Comparison of ENCODE assay signal across 24 cellular contexts in genomic region chr2:191799526-191799925, GRCh38.
A peak's percentile ranks its signal among the peaks of the same experiment; 100 is the strongest.
DNase-seq lines count a peak whose midpoint lies in the region; TF ChIP-seq lines count a peak whose summit lies in the region.
"Had no signal": no experiment of that assay in that cellular context is flagged by ENCODE, and none has a peak within 500 bp of the region (broad histone marks: within the 10 kb centered on the region; RNA-seq: fewer than 3 reads in every experiment).

No MANE protein-coding gene starts in this region.

- no peak for DNase-seq in C1 segment of cervical spinal cord (lab: John Stamatoyannopoulos, UW)
- DNase-seq: 8988T; ACHN; AML-193; BE2C; Caco-2; Calu3; CD4-positive, alpha-beta memory T cell; CD4-positive, alpha-beta T cell; CD4-positive, CD25-positive, alpha-beta regulatory T cell; CD8-positive, alpha-beta memory T cell; CD8-positive, alpha-beta T cell; COR-L47; DMS 273 treated with DMSO at 0.1 percent for 48 hours; DMS153; DMS53; DND-41; EL had no signal

- no peaks in the 10 kb centered on the region for H3K4me1 ChIP-seq in HEK293 (ENCODE audit: control insufficient read depth, insufficient read depth, low read length)
- H3K4me1 ChIP-seq: A549; BE2C; BLaER1; BLaER1 treated with 17β-estradiol and CSF1 and Interleukin-3, amounts not matched to agents 10 nM and 100 nM had no signal

- H3K9me3 ChIP-seq in HEK293 (ENCODE audit: control insufficient read depth, insufficient read depth, low read depth, low read length): no peaks in the 10 kb centered on the region
- H3K9me3 ChIP-seq: A549; BE2C; BLaER1; BLaER1 treated with 17β-estradiol and CSF1 and Interleukin-3, amounts not matched to agents 10 nM and 100 nM; Caco-2 had no signal

- no peak for TF ChIP-seq CTCF in HEK293 (tag by site-specific recombination; IDR thresholded peaks at IDR 0.05)

- no peak overlapping the region for H3K27ac ChIP-seq in HEK293 (ENCODE audit: extremely low read depth, low read depth, low read length)
- H3K27ac ChIP-seq: 22Rv1; A549; BLaER1; BLaER1 treated with 17β-estradiol and CSF1 and Interleukin-3, amounts not matched to agents 10 nM and 100 nM; C4-2B had no signal

- CTCF ChIA-PET in HEK293 (lab: Yijun Ruan, JAX): interaction anchor here (1.2 to 4.0 kb wide), 2 partner anchors 13 to 363 kb away, joined by 3 to 12 read pairs; no protein-coding TSS in a partner anchor

- no peaks in the 10 kb centered on the region for H3K36me3 ChIP-seq in HEK293 (ENCODE audit: control insufficient read depth in 2 of 2, insufficient read depth in 1 of 2, low read length in 2 of 2)
- H3K36me3 ChIP-seq: BE2C; BLaER1; BLaER1 treated with 17β-estradiol and CSF1 and Interleukin-3, amounts not matched to agents 10 nM and 100 nM had no signal

- no peak overlapping the region for H3K4me3 ChIP-seq in HEK293 (ENCODE audit: low read depth, low read length)
- H3K4me3 ChIP-seq: A549; BLaER1; BLaER1 treated with 17β-estradiol and CSF1 and Interleukin-3, amounts not matched to agents 10 nM and 100 nM had no signal

- POLR2A ChIA-PET in HEK293 (lab: Yijun Ruan, JAX): no interaction called here

TF ChIP-seq in HEK293, 187 proteins besides CTCF, POLR2A, EP300 and RAD21:
- TF ChIP-seq TSHZ1 (tag by site-specific recombination; IDR thresholded peaks at IDR 0.05; ENCODE audit: borderline replicate concordance) (no peak), ZNF510 (tag by site-specific recombination; IDR thresholded peaks at IDR 0.05; ENCODE audit: insufficient replicate concordance) (peak; percentile 99), ZNF274 (IDR thresholded peaks at IDR 0.05; ENCODE audit: low read length) (no peak), ZNF274 (tag by site-specific recombination; IDR thresholded peaks at IDR 0.05; ENCODE audit: borderline replicate concordance) (no peak), ZBTB26 (tag by site-specific recombination; optimal IDR thresholded peaks at IDR 0.05) (no peak)
